In the genomic region with DNA sequence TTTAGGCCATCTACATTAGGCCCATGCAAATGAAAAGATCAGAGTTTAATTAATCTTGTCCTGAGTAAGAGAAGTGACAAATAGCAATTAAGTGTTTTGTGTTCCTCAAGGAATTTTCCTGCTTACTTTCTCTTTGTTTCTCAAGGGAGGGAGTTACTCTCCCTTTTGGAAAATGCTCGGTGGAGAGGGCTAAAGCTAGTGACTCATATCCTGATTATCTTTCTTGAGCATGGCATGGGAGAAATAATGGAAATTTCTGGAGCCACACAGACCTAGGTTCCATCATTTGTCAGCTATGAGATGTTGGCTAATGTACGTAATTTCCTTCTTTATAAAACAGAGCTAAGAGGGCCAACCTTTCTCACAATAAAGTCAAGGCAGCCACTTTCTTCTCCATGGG, we compare ENCODE assay signal across 17 cellular contexts.
DNase-seq lines count a peak whose midpoint lies in the region; ATAC-seq and TF ChIP-seq lines count a peak whose summit lies in the region.
"Had no signal": no experiment of that assay in that cellular context is flagged by ENCODE, and none has a peak within 500 bp of the region (broad histone marks: within the 10 kb centered on the region; RNA-seq: fewer than 3 reads in every experiment).

No MANE protein-coding gene starts in this region.

- no peak overlapping the region for H3K27ac ChIP-seq in dorsolateral prefrontal cortex
- H3K27ac ChIP-seq: tibial nerve had no signal

- intact Hi-C loops in dorsolateral prefrontal cortex (cut with DNase I) = no loop called here

- no peak for TF ChIP-seq CTCF in astrocyte of the spinal cord (IDR thresholded peaks at IDR 0.05; ENCODE audit: low read depth, low read length)
- no peak for TF ChIP-seq CTCF in dorsolateral prefrontal cortex (IDR thresholded peaks at IDR 0.05 in 54 of 56, conservative IDR thresholded peaks at IDR 0.05 in 2 of 56; ENCODE audit: low read depth in 1 of 56, partially characterized antibody in 56 of 56)

- DNase-seq in A172 (ENCODE audit: low spot score) = peak; percentile 79
- peak; percentile 78 for DNase-seq in HT1080 (ENCODE audit: low read depth)
- peak; percentile 60 for DNase-seq in astrocyte of the spinal cord (ENCODE audit: low read depth, low spot score)
- peak; percentile 39 for DNase-seq in glomerular visceral epithelial cell (ENCODE audit: extremely low spot score)
- DNase-seq in OCI-M1 (lab: John Stamatoyannopoulos, UW) = no peak
- DNase-seq in dorsolateral prefrontal cortex = no peak
- no peak for DNase-seq in NCI-H2227 (lab: John Stamatoyannopoulos, UW; ENCODE audit: unreplicated experiment)
- DNase-seq: 8988T, Caco-2, GOT3, NCI-H1436, NCI-H446 treated with DMSO at 0.1 percent for 48 hours had no signal

- H3K27me3 ChIP-seq in dorsolateral prefrontal cortex = peaks cover 0 to 3% (median 0%) of the 10 kb centered on the region in 45 donors
- H3K27me3 ChIP-seq: tibial nerve had no signal

- no peak overlapping the region for H3K4me3 ChIP-seq in astrocyte of the spinal cord (ENCODE audit: low read depth, low read length)
- no peak overlapping the region for H3K4me3 ChIP-seq in dorsolateral prefrontal cortex
- H3K4me3 ChIP-seq: K562, tibial nerve had no signal

- ATAC-seq in GM21528 (IDR thresholded peaks at IDR 0.05; ENCODE audit: low FRiP score, unreplicated experiment) = no peak
- ATAC-seq: K562; natural killer cell treated with Interleukin-12 subunit alpha and Interleukin-12 subunit beta and Interleukin-15 and Interleukin-18, amount 100 ng/mL, for 72 hours; WTC11 had no signal

- in situ Hi-C loops in astrocyte of the spinal cord (cut with HindIII; ENCODE audit: low sequenced_read_pairs) = no loop called here

Comparison
In these comparisons a context has a peak if more than half of its experiments do, and no peak if none do; other contexts are left out.
1. DNase-seq: peak in A172 (single experiment), HT1080 (single experiment), astrocyte of the spinal cord (single experiment) and glomerular visceral epithelial cell (single experiment); none in OCI-M1 (single experiment), dorsolateral prefrontal cortex (0 of 10) and NCI-H2227 (single experiment).